In genomic region chr4:174375422-174375821, GRCh38 we compare ENCODE assay signal across 23 cellular contexts.
DNase-seq lines count a peak whose midpoint lies in the region; ATAC-seq and TF ChIP-seq lines count a peak whose summit lies in the region.
"Had no signal": no experiment of that assay in that cellular context is flagged by ENCODE, and none has a peak within 500 bp of the region (broad histone marks: within the 10 kb centered on the region; RNA-seq: fewer than 3 reads in every experiment).

No MANE protein-coding gene starts in this region.

- POLR2A ChIA-PET in WTC11 (lab: Charles Lee) = no interaction called here

- peak; percentile 80 for ATAC-seq in WTC11
- peak; percentile 12 for ATAC-seq in foreskin keratinocyte
- no peak for ATAC-seq in HG03045 (IDR thresholded peaks at IDR 0.05; ENCODE audit: unreplicated experiment)
- no peak for ATAC-seq in GM18519 (IDR thresholded peaks at IDR 0.05; ENCODE audit: low FRiP score, unreplicated experiment)
- ATAC-seq: Panc1, T-cell had no signal

- peaks cover 34% of the 10 kb centered on the region for H3K4me1 Mint-ChIP-seq in WTC11
- H3K4me1 Mint-ChIP-seq: CD4-positive, CD25-positive, alpha-beta regulatory T cell; T-cell had no signal

- TF ChIP-seq CTCF in WTC11 (IDR thresholded peaks at IDR 0.05) (no peak), foreskin keratinocyte (conservative IDR thresholded peaks at IDR 0.05) (no peak)

- no peak overlapping the region for H3K27ac Mint-ChIP-seq in WTC11
- H3K27ac Mint-ChIP-seq: CD4-positive, CD25-positive, alpha-beta regulatory T cell; T-cell had no signal

- H3K27me3 Mint-ChIP-seq in WTC11 (ENCODE audit: low read depth) = peaks cover 25% of the 10 kb centered on the region

- peaks cover 4% of the 10 kb centered on the region for H3K4me1 ChIP-seq in foreskin keratinocyte
- H3K4me1 ChIP-seq: BLaER1 had no signal

- peaks cover 18% of the 10 kb centered on the region for H3K9me3 Mint-ChIP-seq in WTC11
- H3K9me3 Mint-ChIP-seq: CD4-positive, CD25-positive, alpha-beta regulatory T cell; T-cell had no signal

- peaks cover 10% of the 10 kb centered on the region for H3K36me3 Mint-ChIP-seq in WTC11
- H3K36me3 Mint-ChIP-seq: CD4-positive, CD25-positive, alpha-beta regulatory T cell; T-cell had no signal

- DNase-seq in ELF-1 (ENCODE audit: low read depth, low spot score) (peak; percentile 27), M059J (ENCODE audit: low read depth) (peak; percentile 7), WTC11 (ENCODE audit: low spot score) (no peak), foreskin keratinocyte (no peak), DMS79 treated with DMSO at 0.1 percent for 48 hours (lab: John Stamatoyannopoulos, UW) (no peak), NCI-H526 treated with DMSO at 0.1 percent for 48 hours (lab: John Stamatoyannopoulos, UW) (no peak)
- DNase-seq: CD4-positive, CD25-positive, alpha-beta regulatory T cell; GF-D8; H7; Karpas-422; NCI-H1105 treated with DMSO at 0.1 percent for 48 hours; NCI-H146; NCI-H1930; NCI-H2107; NCI-H524; NCI-H774; SHP77; T-cell had no signal

- CTCF ChIA-PET in WTC11 (lab: Charles Lee) = no interaction called here

- no peak overlapping the region for H3K4me3 Mint-ChIP-seq in WTC11
- H3K4me3 Mint-ChIP-seq: CD4-positive, CD25-positive, alpha-beta regulatory T cell; T-cell had no signal

- H3K27me3 ChIP-seq in foreskin keratinocyte = no peaks in the 10 kb centered on the region
- H3K27me3 ChIP-seq: BLaER1 had no signal

- H3K27ac ChIP-seq in foreskin keratinocyte = no peak overlapping the region
- H3K27ac ChIP-seq: BLaER1, RWPE1 had no signal

TF ChIP-seq in WTC11, 78 proteins besides CTCF, POLR2A, EP300 and RAD21:
- no peak for TF ChIP-seq ZSCAN18 (CRISPR knock-in tag; IDR thresholded peaks at IDR 0.05)
- no peak for TF ChIP-seq MLX (CRISPR knock-in tag; IDR thresholded peaks at IDR 0.05)
- TF ChIP-seq E2F5 (CRISPR knock-in tag; IDR thresholded peaks at IDR 0.05) = no peak
- no peak for TF ChIP-seq ZNF423 (CRISPR knock-in tag; IDR thresholded peaks at IDR 0.05)
- no peak for TF ChIP-seq TP53 (CRISPR knock-in tag; IDR thresholded peaks at IDR 0.05)
- no peak for TF ChIP-seq JAZF1 (CRISPR knock-in tag; IDR thresholded peaks at IDR 0.05)
- TF ChIP-seq MXD4 (CRISPR knock-in tag; IDR thresholded peaks at IDR 0.05; ENCODE audit: borderline replicate concordance) = no peak
- TF ChIP-seq SMAD4 (CRISPR knock-in tag; IDR thresholded peaks at IDR 0.05) = no peak
- TF ChIP-seq PRDM15 (CRISPR knock-in tag; IDR thresholded peaks at IDR 0.05) = no peak
- TF ChIP-seq TEAD1 (CRISPR knock-in tag; IDR thresholded peaks at IDR 0.05) = no peak
- no peak for TF ChIP-seq ZMAT4 (CRISPR knock-in tag; IDR thresholded peaks at IDR 0.05)
- no peak for TF ChIP-seq PREB (CRISPR knock-in tag; IDR thresholded peaks at IDR 0.05; ENCODE audit: borderline replicate concordance)
- no peak for TF ChIP-seq AR (CRISPR knock-in tag; IDR thresholded peaks at IDR 0.05)
- no peak for TF ChIP-seq ZNF671 (CRISPR knock-in tag; IDR thresholded peaks at IDR 0.05)
- TF ChIP-seq HMGA2 (CRISPR knock-in tag; IDR thresholded peaks at IDR 0.05) = no peak
- TF ChIP-seq NFYB (CRISPR knock-in tag; conservative IDR thresholded peaks at IDR 0.05; ENCODE audit: low read depth) = no peak
- no peak for TF ChIP-seq ZNF416 (CRISPR knock-in tag; IDR thresholded peaks at IDR 0.05)

Comparison
In these comparisons a context has a peak if more than half of its experiments do, and no peak if none do; other contexts are left out.
1. DNase-seq: peak in ELF-1 (single experiment) and M059J (single experiment); none in WTC11 (single experiment), foreskin keratinocyte (0 of 2), DMS79 treated with DMSO at 0.1 percent for 48 hours (single experiment) and NCI-H526 treated with DMSO at 0.1 percent for 48 hours (single experiment).
2. ATAC-seq: peak in WTC11 (single experiment) and foreskin keratinocyte (single experiment); none in HG03045 (single experiment) and GM18519 (single experiment).